Comparison of ENCODE assay signal across 12 cellular contexts in the genomic region with DNA sequence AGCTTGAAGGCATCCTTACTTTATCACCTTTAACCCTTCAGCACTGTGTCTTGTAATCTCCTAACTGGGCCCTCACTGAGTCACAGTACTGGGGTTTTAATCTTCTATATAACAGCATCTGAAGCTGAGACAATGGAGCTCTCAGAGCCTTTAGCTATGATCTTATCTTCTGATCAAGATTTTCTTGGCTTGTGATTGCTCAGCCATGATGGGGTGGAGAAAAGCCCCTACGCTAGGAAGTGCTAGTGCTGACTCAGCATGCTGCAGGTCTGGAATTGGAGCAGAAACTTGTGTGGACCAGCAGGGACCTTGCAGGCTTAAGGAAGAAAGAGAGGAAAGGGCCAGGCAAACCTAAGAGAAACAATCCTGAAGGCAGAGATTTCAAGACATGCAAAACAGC.
DNase-seq lines count a peak whose midpoint lies in the region; ATAC-seq and TF ChIP-seq lines count a peak whose summit lies in the region.
"Had no signal": no experiment of that assay in that cellular context is flagged by ENCODE, and none has a peak within 500 bp of the region (broad histone marks: within the 10 kb centered on the region; RNA-seq: fewer than 3 reads in every experiment).

No MANE protein-coding gene starts in this region.

- TF ChIP-seq CTCF in smooth muscle cell (IDR thresholded peaks at IDR 0.05; ENCODE audit: borderline replicate concordance, insufficient read depth, poor library complexity, severe bottlenecking) (no peak), spleen (IDR thresholded peaks at IDR 0.05 in 8 of 11, conservative IDR thresholded peaks at IDR 0.05 in 3 of 11) (no peak)

- H3K9ac ChIP-seq in smooth muscle cell (ENCODE audit: low read depth): peak overlapping the region; percentile 66

- peaks cover 12% of the 10 kb centered on the region for H3K4me1 ChIP-seq in smooth muscle cell (ENCODE audit: low read depth)
- peaks cover 0 to 40% (median 6%) of the 10 kb centered on the region in 6 donors for H3K4me1 ChIP-seq in spleen

- DNase-seq in activated naive CD8-positive, alpha-beta T cell treated with anti-CD3 and anti-CD28 coated beads, Interleukin-2, amount 50 U/mL, for 24 hours: no peak
- DNase-seq in activated naive CD8-positive, alpha-beta T cell treated with anti-CD3 and anti-CD28 coated beads for 36 hours: no peak
- DNase-seq in glomerular visceral epithelial cell (ENCODE audit: extremely low spot score) (peak; percentile 43), smooth muscle cell (lab: John Stamatoyannopoulos, UW; ENCODE audit: unreplicated experiment) (no peak), spleen (no peak), DMS79 treated with DMSO at 0.1 percent for 48 hours (lab: John Stamatoyannopoulos, UW) (no peak)
- DNase-seq: KG1, Peyer's patch, small intestine, upper lobe of left lung had no signal

- no peaks in the 10 kb centered on the region for H3K79me2 ChIP-seq in smooth muscle cell (ENCODE audit: low read depth)

- H3F3A ChIP-seq in smooth muscle cell (ENCODE audit: low read depth): peaks cover 18% of the 10 kb centered on the region

- H3K4me3 Mint-ChIP-seq in activated naive CD8-positive, alpha-beta T cell treated with anti-CD3 and anti-CD28 coated beads, Interleukin-2, amount 50 U/mL, for 24 hours: no peak overlapping the region
- H3K4me3 Mint-ChIP-seq in activated naive CD8-positive, alpha-beta T cell treated with anti-CD3 and anti-CD28 coated beads for 36 hours: no peak overlapping the region

- WGBS in smooth muscle cell (ENCODE audit: low lambda C conversion rate): 5% methylated on average over 1 of the region's 1 CpG
- 42 to 79% (median 63%) methylated on average over 1 of the region's 1 CpG for WGBS in spleen, 5 donors

- H4K20me1 ChIP-seq in smooth muscle cell (ENCODE audit: low read depth): no peaks in the 10 kb centered on the region

- H3K4me3 ChIP-seq in smooth muscle cell (no peak overlapping the region), spleen (no peak overlapping the region)
- H3K4me3 ChIP-seq: Peyer's patch, upper lobe of left lung had no signal

- H3K36me3 ChIP-seq in smooth muscle cell (ENCODE audit: low read depth) (no peaks in the 10 kb centered on the region), spleen (no peaks in the 10 kb centered on the region)
- H3K36me3 ChIP-seq: Peyer's patch, upper lobe of left lung had no signal

- peaks cover 26% of the 10 kb centered on the region for H3K4me1 Mint-ChIP-seq in activated naive CD8-positive, alpha-beta T cell treated with anti-CD3 and anti-CD28 coated beads, Interleukin-2, amount 50 U/mL, for 24 hours
- peaks cover 15% of the 10 kb centered on the region for H3K4me1 Mint-ChIP-seq in activated naive CD8-positive, alpha-beta T cell treated with anti-CD3 and anti-CD28 coated beads for 36 hours

- no peaks in the 10 kb centered on the region for H3K9me3 ChIP-seq in smooth muscle cell (replicated peaks; ENCODE audit: low read depth)
- H3K9me3 ChIP-seq in spleen: no peaks in the 10 kb centered on the region
- H3K9me3 ChIP-seq: Peyer's patch, upper lobe of left lung had no signal

- H3K9me3 Mint-ChIP-seq in activated naive CD8-positive, alpha-beta T cell treated with anti-CD3 and anti-CD28 coated beads, Interleukin-2, amount 50 U/mL, for 24 hours: no peaks in the 10 kb centered on the region
- no peaks in the 10 kb centered on the region for H3K9me3 Mint-ChIP-seq in activated naive CD8-positive, alpha-beta T cell treated with anti-CD3 and anti-CD28 coated beads for 36 hours

- H3K27me3 Mint-ChIP-seq in activated naive CD8-positive, alpha-beta T cell treated with anti-CD3 and anti-CD28 coated beads, Interleukin-2, amount 50 U/mL, for 24 hours: no peaks in the 10 kb centered on the region
- no peaks in the 10 kb centered on the region for H3K27me3 Mint-ChIP-seq in activated naive CD8-positive, alpha-beta T cell treated with anti-CD3 and anti-CD28 coated beads for 36 hours

- H3K36me3 Mint-ChIP-seq in activated naive CD8-positive, alpha-beta T cell treated with anti-CD3 and anti-CD28 coated beads, Interleukin-2, amount 50 U/mL, for 24 hours (ENCODE audit: low read depth): no peaks in the 10 kb centered on the region
- H3K36me3 Mint-ChIP-seq in activated naive CD8-positive, alpha-beta T cell treated with anti-CD3 and anti-CD28 coated beads for 36 hours: no peaks in the 10 kb centered on the region

- H3K27ac Mint-ChIP-seq in activated naive CD8-positive, alpha-beta T cell treated with anti-CD3 and anti-CD28 coated beads, Interleukin-2, amount 50 U/mL, for 24 hours: no peak overlapping the region
- H3K27ac Mint-ChIP-seq in activated naive CD8-positive, alpha-beta T cell treated with anti-CD3 and anti-CD28 coated beads for 36 hours: no peak overlapping the region

- peak; percentile 26 for ATAC-seq in activated naive CD8-positive, alpha-beta T cell treated with anti-CD3 and anti-CD28 coated beads, Interleukin-2, amount 50 U/mL, for 24 hours
- peak; percentile 20 for ATAC-seq in SK-N-SH treated with all-trans-retinoic acid at 6 μM for 48 hours
- ATAC-seq in GM18861 (IDR thresholded peaks at IDR 0.05; ENCODE audit: unreplicated experiment): no peak

- H2AFZ ChIP-seq in smooth muscle cell (ENCODE audit: low read depth): no peak overlapping the region

- H3K27me3 ChIP-seq in smooth muscle cell (ENCODE audit: low read depth) (no peaks in the 10 kb centered on the region), spleen (replicated peaks in 1 of 7) (no peaks in the 10 kb centered on the region)
- H3K27me3 ChIP-seq: Peyer's patch, upper lobe of left lung had no signal

- intact Hi-C loops in spleen (cut with DNase I; ENCODE audit: low total_unique reads): no loop called here

- H3K27ac ChIP-seq in smooth muscle cell (ENCODE audit: low read depth) (peak overlapping the region; percentile 97), spleen (no peak overlapping the region)

- no peak for TF ChIP-seq POLR2A in spleen (IDR thresholded peaks at IDR 0.05)

- peak overlapping the region; percentile 61 for H3K4me2 ChIP-seq in smooth muscle cell

TF ChIP-seq in SK-N-SH treated with all-trans-retinoic acid at 6 μM for 48 hours, 23 proteins besides CTCF, POLR2A, EP300 and RAD21:
- TF ChIP-seq ISL1 (CRISPR knock-in tag; IDR thresholded peaks at IDR 0.05): no peak
- TF ChIP-seq ZFP3 (CRISPR knock-in tag; IDR thresholded peaks at IDR 0.05): 0 out of 2 replicates have a peak, but pooled peaks have one; percentile 17
